22 cellular contexts compared by ENCODE assay signal in the genomic region with DNA sequence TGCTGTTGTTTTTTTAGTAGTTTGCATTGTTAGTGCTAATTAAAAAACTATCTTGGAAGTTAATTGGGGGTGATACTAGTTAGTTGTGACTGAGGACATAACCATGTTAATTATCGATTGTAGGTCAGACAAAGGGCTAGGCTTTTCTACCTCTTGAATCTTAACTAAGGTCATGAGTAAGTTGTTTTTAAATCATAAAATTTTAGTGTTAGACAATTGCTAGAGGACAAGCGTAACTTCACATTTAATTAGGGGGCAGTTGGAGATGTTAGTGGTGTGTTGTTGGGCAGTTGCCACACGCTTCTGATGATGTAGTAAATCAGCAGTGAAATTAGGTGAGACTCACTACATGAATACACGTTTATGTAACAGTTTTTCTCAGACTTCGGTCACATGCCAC.
A peak's percentile ranks its signal among the peaks of the same experiment; 100 is the strongest.
DNase-seq lines count a peak whose midpoint lies in the region; ATAC-seq and TF ChIP-seq lines count a peak whose summit lies in the region.
"Had no signal": no experiment of that assay in that cellular context is flagged by ENCODE, and none has a peak within 500 bp of the region (broad histone marks: within the 10 kb centered on the region; RNA-seq: fewer than 3 reads in every experiment).

No MANE protein-coding gene starts in this region.

- H4K5ac ChIP-seq in mesendoderm (ENCODE audit: low read length) = no peak overlapping the region

- no peak overlapping the region for H3K4me3 Mint-ChIP-seq in GM23338
- no peak overlapping the region for H3K4me3 Mint-ChIP-seq in stimulated activated memory B cell treated with anti-CD40 and anti-IgM and Interleukin-4, amounts not matched to agents 10 μg/mL and 1 μg/mL and 100 μg/mL, for 72 hours
- H3K4me3 Mint-ChIP-seq: B cell; CD8-positive, alpha-beta memory T cell had no signal

- H3K18ac ChIP-seq in mesendoderm (ENCODE audit: low read length) = no peak overlapping the region

- H3K27ac Mint-ChIP-seq in GM23338 = peak overlapping the region; percentile 44; the same call in 1 of the 2 replicates
- H3K27ac Mint-ChIP-seq in stimulated activated memory B cell treated with anti-CD40 and anti-IgM and Interleukin-4, amounts not matched to agents 10 μg/mL and 1 μg/mL and 100 μg/mL, for 72 hours = no peak overlapping the region
- H3K27ac Mint-ChIP-seq: B cell; CD8-positive, alpha-beta memory T cell had no signal

- WGBS in mesendoderm (ENCODE audit: extremely low coverage, insufficient coverage, low lambda C conversion rate) = no CpG with 5 or more reads among the region's 5 CpGs

- H3K27me3 ChIP-seq in GM23338 (ENCODE audit: insufficient read depth) (no peaks in the 10 kb centered on the region), mesendoderm (ENCODE audit: insufficient read depth, low read length, poor library complexity) (no peaks in the 10 kb centered on the region)

- peaks cover 5% of the 10 kb centered on the region for H3K4me1 ChIP-seq in GM23338 (ENCODE audit: insufficient read depth)
- H3K4me1 ChIP-seq in mesendoderm (ENCODE audit: control insufficient read depth, low read depth, low read length) = no peaks in the 10 kb centered on the region

- H3K56ac ChIP-seq in mesendoderm (ENCODE audit: low read length) = no peak overlapping the region

- no peaks in the 10 kb centered on the region for H3K79me1 ChIP-seq in mesendoderm (ENCODE audit: low read length)

- no peak overlapping the region for H3K27ac ChIP-seq in GM23338 (ENCODE audit: low read depth)
- H3K27ac ChIP-seq in mesendoderm (ENCODE audit: low read depth, low read length) = no peak overlapping the region
- H3K27ac ChIP-seq: C4-2B had no signal

- no peak overlapping the region for H2BK5ac ChIP-seq in mesendoderm (ENCODE audit: low read length)

- H3K4me1 Mint-ChIP-seq in GM23338 = peaks cover 28% of the 10 kb centered on the region
- H3K4me1 Mint-ChIP-seq in stimulated activated memory B cell treated with anti-CD40 and anti-IgM and Interleukin-4, amounts not matched to agents 10 μg/mL and 1 μg/mL and 100 μg/mL, for 72 hours = no peaks in the 10 kb centered on the region
- H3K4me1 Mint-ChIP-seq: B cell; CD8-positive, alpha-beta memory T cell had no signal

- no peak overlapping the region for H2AK5ac ChIP-seq in mesendoderm (ENCODE audit: low read length)

- H3K4me2 ChIP-seq in GM23338 (no peak overlapping the region), mesendoderm (ENCODE audit: low read length) (no peak overlapping the region)
- H3K4me2 ChIP-seq: SK-N-SH had no signal

- no peak overlapping the region for H2BK120ac ChIP-seq in mesendoderm (ENCODE audit: low read depth, low read length)

- H4K8ac ChIP-seq in mesendoderm (ENCODE audit: low read depth, low read length) = no peak overlapping the region

- H3K36me3 Mint-ChIP-seq in GM23338 (ENCODE audit: low read depth) = no peaks in the 10 kb centered on the region
- H3K36me3 Mint-ChIP-seq in stimulated activated memory B cell treated with anti-CD40 and anti-IgM and Interleukin-4, amounts not matched to agents 10 μg/mL and 1 μg/mL and 100 μg/mL, for 72 hours = no peaks in the 10 kb centered on the region
- H3K36me3 Mint-ChIP-seq: CD8-positive, alpha-beta memory T cell had no signal

- H3K79me2 ChIP-seq in GM23338 (replicated peaks; ENCODE audit: insufficient read depth) (no peaks in the 10 kb centered on the region), mesendoderm (ENCODE audit: control insufficient read depth, insufficient read depth, low read length) (no peaks in the 10 kb centered on the region)

- H3K4me3 ChIP-seq in GM23338 (no peak overlapping the region), mesendoderm (ENCODE audit: low read length) (no peak overlapping the region)

- H3K9ac ChIP-seq in mesendoderm (ENCODE audit: low read length) = no peak overlapping the region
- H3K9ac ChIP-seq: SK-N-SH had no signal

- TF ChIP-seq CTCF in GM23338 (conservative IDR thresholded peaks at IDR 0.05; ENCODE audit: low read depth in 2 of 2) = no peak

- no peak overlapping the region for H2AFZ ChIP-seq in GM23338

- no peaks in the 10 kb centered on the region for H4K20me1 ChIP-seq in GM23338 (replicated peaks; ENCODE audit: insufficient read depth)

- no peak for ATAC-seq in GM23338
- no peak for ATAC-seq in stimulated activated memory B cell treated with anti-CD40 and anti-IgM and Interleukin-4, amounts not matched to agents 10 μg/mL and 1 μg/mL and 100 μg/mL, for 72 hours

- 0 out of 2 replicates have a peak, but pooled peaks cover under 1% of the 10 kb centered on the region for H3K9me2 ChIP-seq in GM23338 (ENCODE audit: insufficient read depth)
- H3K9me2 ChIP-seq: SK-N-SH had no signal

- H3K23ac ChIP-seq in mesendoderm (ENCODE audit: low read length) = no peak overlapping the region

- H3F3A ChIP-seq in GM23338 (replicated peaks; ENCODE audit: low read depth) = no peaks in the 10 kb centered on the region

- DNase-seq in GM23338 (ENCODE audit: low spot score) (no peak), NCI-H748 (lab: John Stamatoyannopoulos, UW; ENCODE audit: unreplicated experiment) (peak; percentile 66), mesendoderm (no peak), retina (peak; percentile 19), epidermal melanocyte (ENCODE audit: insufficient read length, low spot score) (no peak)
- DNase-seq in activated CD4-positive, CD25-positive, alpha-beta regulatory T cell treated with anti-CD3 and anti-CD28 coated beads, Interleukin-2, amount 50 U/mL, for 72 hours = no peak
- DNase-seq: CD8-positive, alpha-beta memory T cell; DMS 273 treated with DMSO at 0.1 percent for 48 hours; DND-41; H7; KBM-7; MV-4-11; NCI-H1105; NCI-H1436 treated with DMSO at 0.1 percent for 48 hours; NCI-H2107; NCI-H446 treated with DMSO at 0.1 percent for 48 hours; NCI-H526; SK-N-SH; SW 1271 had no signal

- H2BK15ac ChIP-seq in mesendoderm (replicated peaks; ENCODE audit: low read depth) = peak overlapping the region; percentile 74

- H3K27me3 Mint-ChIP-seq in GM23338 (ENCODE audit: insufficient read depth, low read depth, poor library complexity) = peaks cover 3% of the 10 kb centered on the region
- H3K27me3 Mint-ChIP-seq in stimulated activated memory B cell treated with anti-CD40 and anti-IgM and Interleukin-4, amounts not matched to agents 10 μg/mL and 1 μg/mL and 100 μg/mL, for 72 hours = no peaks in the 10 kb centered on the region
- H3K27me3 Mint-ChIP-seq: B cell; CD8-positive, alpha-beta memory T cell had no signal

- peak overlapping the region; percentile 87 for H3K4ac ChIP-seq in mesendoderm (ENCODE audit: low read depth, low read length)

- no peaks in the 10 kb centered on the region; the same call in 2 of the 3 replicates for H3K9me3 Mint-ChIP-seq in GM23338
- H3K9me3 Mint-ChIP-seq in stimulated activated memory B cell treated with anti-CD40 and anti-IgM and Interleukin-4, amounts not matched to agents 10 μg/mL and 1 μg/mL and 100 μg/mL, for 72 hours = peaks cover 3% of the 10 kb centered on the region

- H3K36me3 ChIP-seq in GM23338 (ENCODE audit: insufficient read depth) (no peaks in the 10 kb centered on the region), mesendoderm (ENCODE audit: control insufficient read depth, insufficient read depth, low read length) (no peaks in the 10 kb centered on the region)

TF ChIP-seq in GM23338, 12 proteins besides CTCF, POLR2A, EP300 and RAD21 (continues in another document):
- TF ChIP-seq ZNF331 (CRISPR knock-in tag; IDR thresholded peaks at IDR 0.05; ENCODE audit: low read depth) (no peak), CREB1 (CRISPR knock-in tag; IDR thresholded peaks at IDR 0.05; ENCODE audit: low read depth) (no peak), STAT1 (IDR thresholded peaks at IDR 0.05; ENCODE audit: unreplicated experiment) (no peak), NANOG (IDR thresholded peaks at IDR 0.05; ENCODE audit: borderline replicate concordance) (no peak), EZH2phosphoT487 (IDR thresholded peaks at IDR 0.05; ENCODE audit: unreplicated experiment) (no peak), POLR2AphosphoS5 (IDR thresholded peaks at IDR 0.05; ENCODE audit: low read depth) (no peak)
- TF ChIP-seq, protein P1, sequence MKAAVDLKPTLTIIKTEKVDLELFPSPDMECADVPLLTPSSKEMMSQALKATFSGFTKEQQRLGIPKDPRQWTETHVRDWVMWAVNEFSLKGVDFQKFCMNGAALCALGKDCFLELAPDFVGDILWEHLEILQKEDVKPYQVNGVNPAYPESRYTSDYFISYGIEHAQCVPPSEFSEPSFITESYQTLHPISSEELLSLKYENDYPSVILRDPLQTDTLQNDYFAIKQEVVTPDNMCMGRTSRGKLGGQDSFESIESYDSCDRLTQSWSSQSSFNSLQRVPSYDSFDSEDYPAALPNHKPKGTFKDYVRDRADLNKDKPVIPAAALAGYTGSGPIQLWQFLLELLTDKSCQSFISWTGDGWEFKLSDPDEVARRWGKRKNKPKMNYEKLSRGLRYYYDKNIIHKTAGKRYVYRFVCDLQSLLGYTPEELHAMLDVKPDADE (IDR thresholded peaks at IDR 0.05) = no peak

Comparison
In these comparisons a context has a peak if more than half of its experiments do, and no peak if none do; other contexts are left out.
1. DNase-seq: peak in NCI-H748 (single experiment) and retina (single experiment); none in GM23338 (single experiment), mesendoderm (single experiment), epidermal melanocyte (single experiment) and activated CD4-positive, CD25-positive, alpha-beta regulatory T cell treated with anti-CD3 and anti-CD28 coated beads, Interleukin-2, amount 50 U/mL, for 72 hours (single experiment).